ENCODE assay signal across 12 cellular contexts in the genomic region with DNA sequence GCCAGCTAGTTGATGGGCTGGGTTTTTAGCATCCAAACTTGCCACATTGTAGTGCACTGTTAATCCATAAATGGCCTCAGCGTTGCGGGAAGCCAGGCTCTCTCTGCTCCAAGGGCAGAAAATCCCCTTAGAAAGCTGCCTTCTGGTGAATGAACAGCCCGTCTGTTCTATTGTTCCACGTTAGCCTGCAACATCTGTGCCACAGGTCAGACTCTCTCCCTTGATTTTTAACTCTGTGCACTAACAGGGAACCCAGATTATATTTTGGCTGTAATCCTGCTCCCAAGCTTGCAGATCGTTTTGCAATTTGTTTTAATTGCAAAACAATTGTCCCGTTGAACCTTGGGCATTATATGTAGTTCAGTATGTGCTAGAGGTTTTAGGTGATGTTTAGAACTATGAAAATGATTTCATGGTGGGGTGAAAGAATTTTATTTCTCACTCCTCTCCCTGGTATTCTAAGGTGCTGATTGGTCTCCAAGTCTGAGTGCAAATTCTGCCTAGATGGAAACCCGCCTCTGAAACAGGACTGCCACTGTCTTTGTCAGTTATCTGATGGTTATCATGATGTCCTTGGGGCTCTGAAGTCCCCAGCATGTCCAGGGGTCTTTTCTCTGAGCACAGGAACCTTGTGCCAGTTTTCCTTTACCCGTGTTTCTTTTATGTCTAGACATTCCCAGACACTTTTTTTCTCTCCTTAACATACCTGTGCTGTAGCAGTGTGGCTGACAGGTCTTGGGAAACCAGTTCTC.
DNase-seq lines count a peak whose midpoint lies in the region; ATAC-seq and TF ChIP-seq lines count a peak whose summit lies in the region.
"Had no signal": no experiment of that assay in that cellular context is flagged by ENCODE, and none has a peak within 500 bp of the region (broad histone marks: within the 10 kb centered on the region; RNA-seq: fewer than 3 reads in every experiment).

No MANE protein-coding gene starts in this region.

- DNase-seq in activated naive CD4-positive, alpha-beta T cell treated with anti-CD3 and anti-CD28 coated beads, Interleukin-2, amount 50 U/mL, for 72 hours (ENCODE audit: low spot score in 2 of 2), result no peak
- DNase-seq in WERI-Rb-1, result peak; percentile 74
- peak; percentile 77 for DNase-seq in islet precursor cell
- no peak for DNase-seq in stimulated activated naive B cell treated with anti-CD40 and anti-IgM and Interleukin-4, amounts not matched to agents 10 μg/mL and 1 μg/mL and 100 μg/mL, for 72 hours
- DNase-seq in inferior parietal cortex (ENCODE audit: extremely low spot score), result no peak
- DNase-seq: left cardiac atrium, NCI-H1930, SHP77, sigmoid colon had no signal

- peak overlapping the region; percentile 66 for H3K27ac ChIP-seq in WERI-Rb-1
- H3K27ac ChIP-seq: sigmoid colon had no signal

- no peak for TF ChIP-seq CTCF in WERI-Rb-1 (IDR thresholded peaks at IDR 0.05; ENCODE audit: low read depth, low read length)

- no peaks in the 10 kb centered on the region for H3K9me3 ChIP-seq in WERI-Rb-1 (ENCODE audit: severe bottlenecking)
- H3K9me3 ChIP-seq: sigmoid colon had no signal

- H3K36me3 ChIP-seq in WERI-Rb-1, result no peaks in the 10 kb centered on the region
- H3K36me3 ChIP-seq: sigmoid colon had no signal

- no peaks in the 10 kb centered on the region for H3K27me3 Mint-ChIP-seq in activated naive CD4-positive, alpha-beta T cell treated with anti-CD3 and anti-CD28 coated beads, Interleukin-2, amount 50 U/mL, for 24 hours
- no peaks in the 10 kb centered on the region for H3K27me3 Mint-ChIP-seq in stimulated activated naive B cell treated with anti-CD40 and anti-IgM and Interleukin-4, amounts not matched to agents 10 μg/mL and 1 μg/mL and 100 μg/mL, for 72 hours

- H3K9me3 Mint-ChIP-seq in activated naive CD4-positive, alpha-beta T cell treated with anti-CD3 and anti-CD28 coated beads, Interleukin-2, amount 50 U/mL, for 24 hours, result no peaks in the 10 kb centered on the region
- no peaks in the 10 kb centered on the region for H3K9me3 Mint-ChIP-seq in activated naive CD4-positive, alpha-beta T cell treated with anti-CD3 and anti-CD28 coated beads, Interleukin-2, amount 50 U/mL, for 72 hours
- peaks cover 0 to 4% of the 10 kb centered on the region in 2 donors for H3K9me3 Mint-ChIP-seq in stimulated activated naive B cell treated with anti-CD40 and anti-IgM and Interleukin-4, amounts not matched to agents 10 μg/mL and 1 μg/mL and 100 μg/mL, for 72 hours

- H3K4me1 Mint-ChIP-seq in activated naive CD4-positive, alpha-beta T cell treated with anti-CD3 and anti-CD28 coated beads, Interleukin-2, amount 50 U/mL, for 24 hours, result peaks cover 87% of the 10 kb centered on the region
- H3K4me1 Mint-ChIP-seq in stimulated activated naive B cell treated with anti-CD40 and anti-IgM and Interleukin-4, amounts not matched to agents 10 μg/mL and 1 μg/mL and 100 μg/mL, for 72 hours, result peaks cover 57 to 83% of the 10 kb centered on the region in 2 donors

- H3K36me3 Mint-ChIP-seq in activated naive CD4-positive, alpha-beta T cell treated with anti-CD3 and anti-CD28 coated beads, Interleukin-2, amount 50 U/mL, for 24 hours, result peaks cover 6% of the 10 kb centered on the region
- H3K36me3 Mint-ChIP-seq in activated naive CD4-positive, alpha-beta T cell treated with anti-CD3 and anti-CD28 coated beads, Interleukin-2, amount 50 U/mL, for 72 hours, result peaks cover 0 to 6% of the 10 kb centered on the region in 2 donors
- peaks cover 21 to 29% of the 10 kb centered on the region in 2 donors for H3K36me3 Mint-ChIP-seq in stimulated activated naive B cell treated with anti-CD40 and anti-IgM and Interleukin-4, amounts not matched to agents 10 μg/mL and 1 μg/mL and 100 μg/mL, for 72 hours

- no peaks in the 10 kb centered on the region for H3K27me3 ChIP-seq in WERI-Rb-1 (ENCODE audit: insufficient read depth, low read depth, severe bottlenecking)
- H3K27me3 ChIP-seq: sigmoid colon had no signal

- no peak overlapping the region for H3K4me3 ChIP-seq in WERI-Rb-1 (ENCODE audit: low read depth, low read length)
- H3K4me3 ChIP-seq: sigmoid colon had no signal

- H3K4me3 Mint-ChIP-seq in activated naive CD4-positive, alpha-beta T cell treated with anti-CD3 and anti-CD28 coated beads, Interleukin-2, amount 50 U/mL, for 24 hours, result no peak overlapping the region
- H3K4me3 Mint-ChIP-seq in stimulated activated naive B cell treated with anti-CD40 and anti-IgM and Interleukin-4, amounts not matched to agents 10 μg/mL and 1 μg/mL and 100 μg/mL, for 72 hours, result no peak overlapping the region

- no peak for ATAC-seq in activated naive CD4-positive, alpha-beta T cell treated with anti-CD3 and anti-CD28 coated beads, Interleukin-2, amount 50 U/mL, for 72 hours
- no peak for ATAC-seq in stimulated activated naive B cell treated with anti-CD40 and anti-IgM and Interleukin-4, amounts not matched to agents 10 μg/mL and 1 μg/mL and 100 μg/mL, for 72 hours (replicated peaks)
- ATAC-seq in HG02852 (IDR thresholded peaks at IDR 0.05; ENCODE audit: unreplicated experiment) (no peak), HG03159 (IDR thresholded peaks at IDR 0.05; ENCODE audit: unreplicated experiment) (no peak)

- H3K27ac Mint-ChIP-seq in activated naive CD4-positive, alpha-beta T cell treated with anti-CD3 and anti-CD28 coated beads, Interleukin-2, amount 50 U/mL, for 24 hours, result peak overlapping the region; percentile 56
- no peak overlapping the region for H3K27ac Mint-ChIP-seq in activated naive CD4-positive, alpha-beta T cell treated with anti-CD3 and anti-CD28 coated beads, Interleukin-2, amount 50 U/mL, for 72 hours
- peak overlapping the region; percentile 67 for H3K27ac Mint-ChIP-seq in stimulated activated naive B cell treated with anti-CD40 and anti-IgM and Interleukin-4, amounts not matched to agents 10 μg/mL and 1 μg/mL and 100 μg/mL, for 72 hours

Comparison
In these comparisons a context has a peak if more than half of its experiments do, and no peak if none do; other contexts are left out.
1. H3K27ac Mint-ChIP-seq: peak in activated naive CD4-positive, alpha-beta T cell treated with anti-CD3 and anti-CD28 coated beads, Interleukin-2, amount 50 U/mL, for 24 hours (single experiment) and stimulated activated naive B cell treated with anti-CD40 and anti-IgM and Interleukin-4, amounts not matched to agents 10 μg/mL and 1 μg/mL and 100 μg/mL, for 72 hours (single experiment); none in activated naive CD4-positive, alpha-beta T cell treated with anti-CD3 and anti-CD28 coated beads, Interleukin-2, amount 50 U/mL, for 72 hours (0 of 2).
2. DNase-seq: peak in WERI-Rb-1 (single experiment) and islet precursor cell (single experiment); none in activated naive CD4-positive, alpha-beta T cell treated with anti-CD3 and anti-CD28 coated beads, Interleukin-2, amount 50 U/mL, for 72 hours (0 of 2), stimulated activated naive B cell treated with anti-CD40 and anti-IgM and Interleukin-4, amounts not matched to agents 10 μg/mL and 1 μg/mL and 100 μg/mL, for 72 hours (single experiment) and inferior parietal cortex (single experiment).